Comparison of ENCODE assay signal across 1 cellular context in genomic region chr17:82018152-82019041, GRCh38.
TF ChIP-seq lines count a peak whose summit lies in the region.

No MANE protein-coding gene starts in this region.

TF ChIP-seq in IMR-90, 13 proteins besides CTCF, POLR2A, EP300 and RAD21 (continued from another document):
- TF ChIP-seq CEBPB (IDR thresholded peaks at IDR 0.05; ENCODE audit: low read depth, low read length) = no peak
